Comparison of ENCODE assay signal across 8 cellular contexts in the genomic region with DNA sequence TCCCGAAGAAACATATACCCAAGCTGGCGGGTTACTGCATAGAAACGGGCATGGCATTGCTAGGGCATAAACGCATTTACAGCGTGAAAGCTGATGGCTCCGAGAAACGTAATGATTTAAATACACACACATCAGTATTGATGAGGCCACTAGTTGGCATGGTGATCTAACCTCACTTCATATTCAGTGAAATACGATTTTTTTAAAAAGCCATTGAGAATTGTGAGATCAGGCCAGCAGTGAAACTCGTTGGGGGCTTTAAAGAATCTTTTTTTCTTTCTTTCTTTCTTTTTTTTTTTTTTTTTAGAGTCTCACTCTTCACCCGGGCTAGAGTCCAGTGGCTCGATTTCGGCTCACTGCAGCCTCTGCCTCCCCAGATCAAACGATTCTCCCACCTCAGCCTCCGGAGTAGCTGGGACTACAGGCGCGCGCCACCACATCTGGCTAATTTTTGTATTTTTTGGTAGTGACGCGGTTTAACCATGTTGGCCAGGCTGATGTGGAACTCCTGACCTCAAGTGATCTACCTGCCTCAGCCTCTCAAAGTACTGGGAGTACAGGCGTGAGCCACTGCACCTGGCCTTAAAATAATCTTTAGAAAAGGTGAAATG. TPM values are rescaled to one million over a fixed set of nuclear protein-coding genes. Genes with fewer than 3 reads are reported as not detected.
DNase-seq lines count a peak whose midpoint lies in the region; ATAC-seq and TF ChIP-seq lines count a peak whose summit lies in the region.

No MANE protein-coding gene starts in this region.

- 53% methylated on average over 20 of the region's 20 CpGs for WGBS in prostate gland

- H3K79me2 ChIP-seq in PC-9 (ENCODE audit: low read depth) (peaks cover 33% of the 10 kb centered on the region), fibroblast of lung (ENCODE audit: control insufficient read depth, insufficient read depth, low read length) (peaks cover 33% of the 10 kb centered on the region)

- H3F3A ChIP-seq in PC-9 (ENCODE audit: insufficient read depth, low read depth): peaks cover 41% of the 10 kb centered on the region

- TSS peak; percentile 71 for BruUV-seq in PC-9 (replicated peaks; lab: Mats Ljungman, UMichigan)

- no peak for DNase-seq in PC-9
- DNase-seq in fibroblast of lung (ENCODE audit: low read depth in 2 of 2): no peak
- no peak for DNase-seq in prostate gland (ENCODE audit: low spot score)
- DNase-seq in NCI-H1048 (lab: John Stamatoyannopoulos, UW): no peak
- DNase-seq in stimulated activated CD4-positive, alpha-beta T cell treated with anti-CD3 and anti-CD28 coated beads, Interleukin-4, amount 100 ng/mL, for 1 hour: no peak

- ATAC-seq in GM21423 (IDR thresholded peaks at IDR 0.05; ENCODE audit: unreplicated experiment): no peak
- ATAC-seq in GM21528 (IDR thresholded peaks at IDR 0.05; ENCODE audit: low FRiP score, unreplicated experiment): no peak

- H3K27me3 ChIP-seq in PC-9 (ENCODE audit: insufficient read depth, low read depth): no peaks in the 10 kb centered on the region
- H3K27me3 ChIP-seq in fibroblast of lung (ENCODE audit: control insufficient read depth, insufficient read depth, low read length): no peaks in the 10 kb centered on the region
- H3K27me3 ChIP-seq in prostate gland (replicated peaks; ENCODE audit: insufficient read depth): no peaks in the 10 kb centered on the region

- TF ChIP-seq CTCF in PC-9 (conservative IDR thresholded peaks at IDR 0.05) (no peak), fibroblast of lung (conservative IDR thresholded peaks at IDR 0.05 in 1 of 2, IDR thresholded peaks at IDR 0.05 in 1 of 2; ENCODE audit: low read depth in 1 of 2, low read length in 2 of 2) (no peak), prostate gland (IDR thresholded peaks at IDR 0.05) (no peak)

- H3K36me3 ChIP-seq in PC-9 (ENCODE audit: low read depth) (no peaks in the 10 kb centered on the region), fibroblast of lung (ENCODE audit: control insufficient read depth, insufficient read depth, low read length) (no peaks in the 10 kb centered on the region), prostate gland (no peaks in the 10 kb centered on the region)

- H3K4me2 ChIP-seq in PC-9 (peak overlapping the region; percentile 84), fibroblast of lung (ENCODE audit: extremely low read depth, insufficient read depth, low read length) (peak overlapping the region; percentile 30)

- H2AFZ ChIP-seq in PC-9: peak overlapping the region; percentile 83; the same call in 1 of the 2 replicates
- H2AFZ ChIP-seq in fibroblast of lung (ENCODE audit: low read length): no peak overlapping the region

- H3K4me1 ChIP-seq in PC-9 (replicated peaks; ENCODE audit: insufficient read depth) (peaks cover 42% of the 10 kb centered on the region), fibroblast of lung (ENCODE audit: control insufficient read depth, extremely low read depth, insufficient read depth, low read length) (peaks cover 20% of the 10 kb centered on the region), prostate gland (replicated peaks) (no peaks in the 10 kb centered on the region)

- H3K9me2 ChIP-seq in PC-9 (ENCODE audit: insufficient read depth): no peaks in the 10 kb centered on the region

- intact Hi-C loops in PC-9 (cut with micrococcal nuclease; ENCODE audit: unreplicated experiment) (loop anchor here (2.0 kb wide), 2 partner anchors 44 to 68 kb away; no protein-coding TSS in a partner anchor), prostate gland (cut with DNase I) (loop anchor here (10.0 kb wide), 1 partner anchor 232 kb away; no protein-coding TSS in a partner anchor)

- no peaks in the 10 kb centered on the region for H3K9me3 ChIP-seq in PC-9 (ENCODE audit: insufficient read depth, low read depth)
- H3K9me3 ChIP-seq in fibroblast of lung (ENCODE audit: control insufficient read depth, insufficient read depth, low read depth, low read length): no peaks in the 10 kb centered on the region
- H3K9me3 ChIP-seq in prostate gland: no peaks in the 10 kb centered on the region

- POLR2A ChIA-PET in PC-9 (lab: Charles Lee; ENCODE audit: unreplicated experiment): interaction anchor here (0.7 kb wide), 1 partner anchor 106 kb away, joined by 6 read pairs; no protein-coding TSS in a partner anchor

- CTCF ChIA-PET in PC-9 (lab: Charles Lee): interaction anchor here (0.6 kb wide), 1 partner anchor 221 kb away, joined by 3 read pairs; no protein-coding TSS in a partner anchor

- H3K4me3 ChIP-seq in GM08714 (ENCODE audit: low read length) (peak overlapping the region; percentile 77; the same call in 1 of the 2 replicates), PC-9 (peak overlapping the region; percentile 78), fibroblast of lung (replicated peaks in 1 of 4; ENCODE audit: control extremely low read depth in 1 of 4, insufficient read depth in 1 of 4, low read depth in 3 of 4, low read length in 4 of 4) (peak overlapping the region in 3 of 4 experiments; percentile 57 to 80 (median 70)), prostate gland (peak overlapping the region; percentile 70 to 93)

- H3K9ac ChIP-seq in fibroblast of lung (ENCODE audit: insufficient read depth, low read length): peak overlapping the region; percentile 86

- H4K20me1 ChIP-seq in PC-9 (ENCODE audit: insufficient read depth) (peaks cover 15% of the 10 kb centered on the region; the same call in 1 of the 2 replicates), fibroblast of lung (ENCODE audit: control insufficient read depth, extremely low read depth, insufficient read depth, low read length) (no peaks in the 10 kb centered on the region)

- no peak for TF ChIP-seq POLR2A in prostate gland (IDR thresholded peaks at IDR 0.05)

- peak overlapping the region; percentile 94 for H3K27ac ChIP-seq in PC-9
- H3K27ac ChIP-seq in fibroblast of lung (ENCODE audit: insufficient read depth, low read length): peak overlapping the region; percentile 94
- H3K27ac ChIP-seq in prostate gland: peak overlapping the region; percentile 98 to 99

RNA-seq across cellular contexts. Expression of a gene that starts 2.4 kb away (rescaled TPM):
- 5.0 and 5.8 TPM in 2 replicates for total RNA-seq in PC-9 (2021)
- total RNA-seq in fibroblast of lung: 16.3 and 23.1 TPM in 2 replicates
- 6.1 and 8.1 TPM in 2 replicates for polyA plus RNA-seq in fibroblast of lung
- polyA plus RNA-seq in fibroblast of lung (2012): 5.0 and 7.1 TPM in 2 replicates
- polyA minus RNA-seq in fibroblast of lung (ENCODE audit: low replicate concordance): 14.3 and 26.8 TPM in 2 replicates
- 10 to 100 TPM; 29.3 to 31.0 TPM for total RNA-seq in prostate gland
